Comparison of ENCODE assay signal across 8 cellular contexts in genomic region chr3:38164966-38165721, GRCh38. TPM values are rescaled to one million over a fixed set of nuclear protein-coding genes. Genes with fewer than 3 reads are reported as not detected.
DNase-seq lines count a peak whose midpoint lies in the region; ATAC-seq lines count a peak whose summit lies in the region.

OXSR1 (plus strand) TSS chr3:38165537; CDS start chr3:38165877, 340 bp downstream.

- DNase-seq in DMS 273 (lab: John Stamatoyannopoulos, UW; ENCODE audit: unreplicated experiment) (peak; percentile 98), OCI-M2 (lab: John Stamatoyannopoulos, UW; ENCODE audit: unreplicated experiment) (peak; percentile 93), activated T-cell treated with anti-CD3 and anti-CD28 coated beads for 4 hours (peak; percentile 95), epidermal melanocyte (ENCODE audit: insufficient read length, low spot score) (peak; percentile 95), middle frontal gyrus (ENCODE audit: extremely low spot score, low spot score) (peak; percentile 98)
- peak; percentile 91 to 94 for DNase-seq in stimulated activated CD8-positive, alpha-beta memory T cell treated with anti-CD3 and anti-CD28 coated beads, Interleukin-2, amount 100 ng/mL, for 48 hours (ENCODE audit: low read depth in 2 of 2)

- peaks cover 3% of the 10 kb centered on the region for H3K36me3 Mint-ChIP-seq in IgD-negative memory B cell

- peak within 1 kb of the TSS; percentile 88 to 96 (median 94) for H3K4me3 Mint-ChIP-seq in IgD-negative memory B cell

- no peaks in the 10 kb centered on the region for H3K27me3 Mint-ChIP-seq in IgD-negative memory B cell

- H3K27ac Mint-ChIP-seq in IgD-negative memory B cell: peak within 1 kb of the TSS; percentile 95 to 100 (median 99)

- peaks cover 21 to 28% (median 23%) of the 10 kb centered on the region in 3 donors for H3K4me1 Mint-ChIP-seq in IgD-negative memory B cell

- no peaks in the 10 kb centered on the region for H3K9me3 Mint-ChIP-seq in IgD-negative memory B cell

- peak; percentile 96 for ATAC-seq in GM21528 (IDR thresholded peaks at IDR 0.05; ENCODE audit: low FRiP score, unreplicated experiment)

RNA-seq across cellular contexts. Expression of gene OXSR1, which starts in this region (rescaled TPM):
- 13.0 TPM for polyA plus RNA-seq in IgD-negative memory B cell

Comparison
In these comparisons a context has a peak if more than half of its experiments do, and no peak if none do; other contexts are left out.
1. Peak in every context shown above with its lines: DNase-seq and ATAC-seq.